In the genomic region with DNA sequence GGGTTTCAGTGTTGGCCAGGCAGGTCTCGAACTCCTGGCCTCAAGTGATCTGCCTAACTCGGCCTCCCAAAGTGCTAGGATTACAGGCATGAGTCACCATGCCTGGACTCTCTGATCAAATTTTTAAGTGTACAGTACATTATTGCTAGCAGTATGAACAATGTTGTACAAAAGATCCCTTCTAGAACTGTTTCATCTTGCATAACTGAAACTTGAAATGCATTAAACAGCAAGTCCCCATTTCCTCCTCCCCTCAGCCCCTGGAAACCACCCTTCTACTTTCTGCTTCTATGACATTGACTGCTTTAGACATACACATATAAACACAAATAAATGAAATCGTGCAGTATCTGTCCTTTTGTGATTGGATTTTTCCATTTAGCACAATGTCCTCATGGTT, we compare ENCODE assay signal across 15 cellular contexts.
DNase-seq lines count a peak whose midpoint lies in the region; ATAC-seq and TF ChIP-seq lines count a peak whose summit lies in the region.
"Had no signal": no experiment of that assay in that cellular context is flagged by ENCODE, and none has a peak within 500 bp of the region (broad histone marks: within the 10 kb centered on the region; RNA-seq: fewer than 3 reads in every experiment).

No MANE protein-coding gene starts in this region.

- H3K27me3 ChIP-seq in right cardiac atrium (ENCODE audit: control insufficient read depth, insufficient read depth) (no peaks in the 10 kb centered on the region), trophoblast cell (ENCODE audit: insufficient read depth, low read length) (no peaks in the 10 kb centered on the region), smooth muscle cell (ENCODE audit: low read depth) (no peaks in the 10 kb centered on the region)
- H3K27me3 ChIP-seq: esophagus muscularis mucosa, stomach had no signal

- no peak overlapping the region for H4K12ac ChIP-seq in trophoblast cell (ENCODE audit: low read depth, low read length)

- 88% methylated on average over 3 of the region's 3 CpGs for WGBS in right cardiac atrium
- no CpG with 5 or more reads among the region's 3 CpGs for WGBS in trophoblast cell (ENCODE audit: extremely low coverage, insufficient coverage, insufficient read length)
- WGBS in smooth muscle cell (ENCODE audit: low lambda C conversion rate), result 93% methylated on average over 3 of the region's 3 CpGs

- H3K36me3 ChIP-seq in trophoblast cell (ENCODE audit: control insufficient read depth in 1 of 2, insufficient read depth in 2 of 2, low read length in 2 of 2), result no peaks in the 10 kb centered on the region
- H3K36me3 ChIP-seq in smooth muscle cell (ENCODE audit: low read depth), result no peaks in the 10 kb centered on the region
- H3K36me3 ChIP-seq: esophagus muscularis mucosa, stomach had no signal

- no peaks in the 10 kb centered on the region for H3K79me1 ChIP-seq in trophoblast cell (ENCODE audit: low read length)

- H2AFZ ChIP-seq in trophoblast cell (ENCODE audit: insufficient read depth, low read length, poor library complexity) (no peak overlapping the region), smooth muscle cell (ENCODE audit: low read depth) (no peak overlapping the region)

- H3K9me3 Mint-ChIP-seq in CD14-positive monocyte, result peaks cover 6 to 16% (median 8%) of the 10 kb centered on the region in 7 donors

- no peak overlapping the region for H2BK120ac ChIP-seq in trophoblast cell (ENCODE audit: insufficient read depth, low read length, poor library complexity)

- no peak overlapping the region for H4K91ac ChIP-seq in trophoblast cell (ENCODE audit: low read depth, low read length)

- H3K23ac ChIP-seq in trophoblast cell (ENCODE audit: low read length), result no peak overlapping the region

- no peak overlapping the region for H3K27ac ChIP-seq in right cardiac atrium (ENCODE audit: low read length)
- no peak overlapping the region for H3K27ac ChIP-seq in trophoblast cell (ENCODE audit: low read depth, low read length)
- H3K27ac ChIP-seq in smooth muscle cell (ENCODE audit: low read depth), result no peak overlapping the region
- H3K27ac ChIP-seq: esophagus muscularis mucosa, stomach had no signal

- peak; percentile 63 for ATAC-seq in GM18517 (IDR thresholded peaks at IDR 0.05; ENCODE audit: unreplicated experiment)
- ATAC-seq in GM21717 (IDR thresholded peaks at IDR 0.05; ENCODE audit: unreplicated experiment), result peak; percentile 72
- peak; percentile 88 for ATAC-seq in HG03432 (IDR thresholded peaks at IDR 0.05; ENCODE audit: unreplicated experiment)
- ATAC-seq in right cardiac atrium, result no peak

- no peak overlapping the region for H2BK12ac ChIP-seq in trophoblast cell (ENCODE audit: low read length)

- H2BK5ac ChIP-seq in trophoblast cell (ENCODE audit: low read depth, low read length, poor library complexity), result no peak overlapping the region

- H3K9ac ChIP-seq in trophoblast cell (ENCODE audit: low read length) (no peak overlapping the region), smooth muscle cell (ENCODE audit: low read depth) (no peak overlapping the region)

- no peak overlapping the region for H3K14ac ChIP-seq in trophoblast cell (ENCODE audit: low read length)

- H3K79me2 ChIP-seq in trophoblast cell (ENCODE audit: control insufficient read depth, insufficient read depth, low read length, poor library complexity), result no peaks in the 10 kb centered on the region
- no peaks in the 10 kb centered on the region for H3K79me2 ChIP-seq in smooth muscle cell (ENCODE audit: low read depth)

- H3K4me3 Mint-ChIP-seq in CD14-positive monocyte, result no peak overlapping the region
- H3K4me3 Mint-ChIP-seq: activated naive CD8-positive, alpha-beta T cell had no signal

- DNase-seq in CD14-positive monocyte (ENCODE audit: low spot score) (no peak), right cardiac atrium (no peak), G401 (ENCODE audit: low spot score) (no peak), trophoblast cell (no peak), smooth muscle cell (lab: John Stamatoyannopoulos, UW; ENCODE audit: unreplicated experiment) (no peak)
- DNase-seq: activated CD4-positive, alpha-beta T cell treated with anti-CD3 and anti-CD28 coated beads, Interleukin-2, amount 50 U/mL, for 4 hours; Karpas-422; stimulated activated CD4-positive, alpha-beta T cell treated with anti-CD3 and anti-CD28 coated beads, Interleukin-4, amount 100 ng/mL, for 1 hour; stomach; SW 1271 had no signal

- no peaks in the 10 kb centered on the region for H3K9me3 ChIP-seq in right cardiac atrium (ENCODE audit: control insufficient read depth, low read length)
- peaks cover under 1% of the 10 kb centered on the region for H3K9me3 ChIP-seq in trophoblast cell (ENCODE audit: insufficient read depth, low read depth, low read length)
- H3K9me3 ChIP-seq in smooth muscle cell (replicated peaks; ENCODE audit: low read depth), result no peaks in the 10 kb centered on the region

- peaks cover 30% of the 10 kb centered on the region for H3K4me1 Mint-ChIP-seq in CD14-positive monocyte

- in situ Hi-C loops in G401 (cut with HindIII; ENCODE audit: low sequenced_read_pairs), result no loop called here

- H3K18ac ChIP-seq in trophoblast cell (ENCODE audit: low read length), result no peak overlapping the region

- H4K20me1 ChIP-seq in smooth muscle cell (ENCODE audit: low read depth), result no peaks in the 10 kb centered on the region

- H3K4me1 ChIP-seq in right cardiac atrium (ENCODE audit: control insufficient read depth, insufficient read depth, low read length) (no peaks in the 10 kb centered on the region), trophoblast cell (ENCODE audit: control insufficient read depth in 1 of 2, insufficient read depth in 2 of 2, low read length in 2 of 2) (no peaks in the 10 kb centered on the region), smooth muscle cell (ENCODE audit: low read depth) (no peaks in the 10 kb centered on the region)
- H3K4me1 ChIP-seq: esophagus muscularis mucosa, stomach had no signal

- no peak overlapping the region for H4K8ac ChIP-seq in trophoblast cell (ENCODE audit: low read depth, low read length)

- peak overlapping the region in 6 of 7 donors; percentile 40 to 82 (median 76) for H3K27ac Mint-ChIP-seq in CD14-positive monocyte
- H3K27ac Mint-ChIP-seq: activated naive CD8-positive, alpha-beta T cell had no signal

- H3K4me2 ChIP-seq in trophoblast cell (ENCODE audit: low read length) (no peak overlapping the region), smooth muscle cell (no peak overlapping the region)

- H3K4ac ChIP-seq in trophoblast cell (ENCODE audit: low read depth, low read length), result no peak overlapping the region

- TF ChIP-seq CTCF in CD14-positive monocyte (IDR thresholded peaks at IDR 0.05) (no peak), smooth muscle cell (IDR thresholded peaks at IDR 0.05; ENCODE audit: borderline replicate concordance, insufficient read depth, poor library complexity, severe bottlenecking) (no peak)

- H3K4me3 ChIP-seq in right cardiac atrium (ENCODE audit: low read length) (no peak overlapping the region), trophoblast cell (ENCODE audit: low read depth, low read length) (no peak overlapping the region), smooth muscle cell (no peak overlapping the region)
- H3K4me3 ChIP-seq: esophagus muscularis mucosa, stomach had no signal

- intact Hi-C loops in CD14-positive monocyte (cut with micrococcal nuclease) (no loop called here), right cardiac atrium (cut with DNase I) (no loop called here)

- H3F3A ChIP-seq in smooth muscle cell (ENCODE audit: low read depth), result no peaks in the 10 kb centered on the region

- no peak overlapping the region for H2AK5ac ChIP-seq in trophoblast cell (ENCODE audit: low read length)

- no peaks in the 10 kb centered on the region for H3K36me3 Mint-ChIP-seq in CD14-positive monocyte

- H3K27me3 Mint-ChIP-seq in CD14-positive monocyte (ENCODE audit: low read depth in 3 of 3), result no peaks in the 10 kb centered on the region
- H3K27me3 Mint-ChIP-seq: activated naive CD8-positive, alpha-beta T cell had no signal

Comparison
In these comparisons a context has a peak if more than half of its experiments do, and no peak if none do; other contexts are left out.
1. ATAC-seq: peak in GM18517 (single experiment), GM21717 (single experiment) and HG03432 (single experiment); none in right cardiac atrium (0 of 2).